Comparison of ENCODE assay signal across 2 cellular contexts in genomic region chr12:128165387-128165786, GRCh38.
TF ChIP-seq lines count a peak whose summit lies in the region.

No MANE protein-coding gene starts in this region.

TF ChIP-seq in HepG2, 621 proteins besides CTCF, POLR2A, EP300 and RAD21 (continued from another document):
- TF ChIP-seq THAP9 (CRISPR knock-in tag; IDR thresholded peaks at IDR 0.05; ENCODE audit: borderline replicate concordance), result no peak
- peak; percentile 88 for TF ChIP-seq NFE2L2 (IDR thresholded peaks at IDR 0.05; ENCODE audit: low read length)
- peak; percentile 45; the same call in 1 of the 2 replicates for TF ChIP-seq MAFF (IDR thresholded peaks at IDR 0.05; ENCODE audit: low read depth, low read length)
- TF ChIP-seq DR1 (CRISPR knock-in tag; IDR thresholded peaks at IDR 0.05), result no peak
- peak; percentile 52 to 71 for TF ChIP-seq MAFK (conservative IDR thresholded peaks at IDR 0.05 in 1 of 2, IDR thresholded peaks at IDR 0.05 in 1 of 2; ENCODE audit: low read length in 2 of 2)

TF ChIP-seq in K562, 482 proteins besides CTCF, POLR2A, EP300 and RAD21 (continued from another document):
- no peak for TF ChIP-seq RREB1 (CRISPR knock-in tag; IDR thresholded peaks at IDR 0.05)
- TF ChIP-seq CBFA2T2 (conservative IDR thresholded peaks at IDR 0.05), result no peak
- no peak for TF ChIP-seq ATF4 (CRISPR knock-in tag; IDR thresholded peaks at IDR 0.05)
- TF ChIP-seq MAFG (tag; conservative IDR thresholded peaks at IDR 0.05), result peak; percentile 34; the same call in 1 of the 2 replicates
- 0 out of 2 replicates have a peak, but pooled peaks have one; percentile 15 for TF ChIP-seq ZNF316 (IDR thresholded peaks at IDR 0.05)
- no peak for TF ChIP-seq ZNF830 (CRISPR knock-in tag; IDR thresholded peaks at IDR 0.05)
- TF ChIP-seq MAFF (IDR thresholded peaks at IDR 0.05; ENCODE audit: low read length), result peak; percentile 51
- no peak for TF ChIP-seq SMARCB1 (IDR thresholded peaks at IDR 0.05; ENCODE audit: insufficient read length, low read depth)
- TF ChIP-seq SPI1 (IDR thresholded peaks at IDR 0.05; ENCODE audit: borderline replicate concordance, low read depth, low read length), result no peak
- TF ChIP-seq ZBTB11 (CRISPR knock-in tag; IDR thresholded peaks at IDR 0.05), result no peak
- TF ChIP-seq TSC22D4 (tag; IDR thresholded peaks at IDR 0.05), result no peak
- no peak for TF ChIP-seq CHCHD3 (CRISPR knock-in tag; IDR thresholded peaks at IDR 0.05)
- no peak for TF ChIP-seq DMBX1 (CRISPR knock-in tag; IDR thresholded peaks at IDR 0.05; ENCODE audit: borderline replicate concordance)
- no peak for TF ChIP-seq ASH1L (IDR thresholded peaks at IDR 0.05; ENCODE audit: borderline replicate concordance, low read depth, partially characterized antibody)
- no peak for TF ChIP-seq DLX4 (CRISPR knock-in tag; IDR thresholded peaks at IDR 0.05)
- TF ChIP-seq CC2D1A (IDR thresholded peaks at IDR 0.05), result no peak
TF ChIP-seq in K562: peak in this region for 4.
